8 cellular contexts compared by ENCODE assay signal in genomic region chr6:159977242-159978214, GRCh38. TPM values are rescaled to one million over a fixed set of nuclear protein-coding genes. Genes with fewer than 3 reads are reported as not detected.
DNase-seq lines count a peak whose midpoint lies in the region; ATAC-seq and TF ChIP-seq lines count a peak whose summit lies in the region.

No MANE protein-coding gene starts in this region.

- no peaks in the 10 kb centered on the region for H3K9me3 Mint-ChIP-seq in HFFc6
- H3K9me3 Mint-ChIP-seq in activated naive CD4-positive, alpha-beta T cell treated with anti-CD3 and anti-CD28 coated beads, Interleukin-2, amount 50 U/mL, for 72 hours: no peaks in the 10 kb centered on the region

- peak overlapping the region; percentile 35 for H3K4me3 ChIP-seq in left ventricle myocardium inferior
- peak overlapping the region; percentile 13 for H3K4me3 ChIP-seq in skeletal muscle satellite cell (ENCODE audit: low read length)

- H3K4me2 ChIP-seq in skeletal muscle satellite cell (ENCODE audit: low read length): peak overlapping the region; percentile 64

- H3K27ac Mint-ChIP-seq in HFFc6: peak overlapping the region; percentile 65
- peak overlapping the region; percentile 93 for H3K27ac Mint-ChIP-seq in activated naive CD4-positive, alpha-beta T cell treated with anti-CD3 and anti-CD28 coated beads, Interleukin-2, amount 50 U/mL, for 72 hours

- no peak for ATAC-seq in activated naive CD4-positive, alpha-beta T cell treated with anti-CD3 and anti-CD28 coated beads, Interleukin-2, amount 50 U/mL, for 72 hours
- no peak for ATAC-seq in GM21528 (IDR thresholded peaks at IDR 0.05; ENCODE audit: low FRiP score, unreplicated experiment)

- no peak for TF ChIP-seq CTCF in HFFc6 (IDR thresholded peaks at IDR 0.05)
- TF ChIP-seq CTCF in left ventricle myocardium inferior (IDR thresholded peaks at IDR 0.05; ENCODE audit: borderline replicate concordance): no peak

- peaks cover 3% of the 10 kb centered on the region; the same call in 1 of the 2 replicates for H3K27me3 Mint-ChIP-seq in HFFc6 (ENCODE audit: insufficient read depth)

- DNase-seq in HFFc6 (no peak), left ventricle myocardium inferior (peak; percentile 76), KG1 (lab: John Stamatoyannopoulos, UW) (no peak)
- DNase-seq in activated naive CD4-positive, alpha-beta T cell treated with anti-CD3 and anti-CD28 coated beads, Interleukin-2, amount 50 U/mL, for 72 hours (ENCODE audit: low spot score in 2 of 2): no peak
- DNase-seq in effector CD8-positive, alpha-beta T cell (lab: John Stamatoyannopoulos, UW): no peak
- no peak for DNase-seq in activated CD8-positive, alpha-beta memory T cell treated with anti-CD3 and anti-CD28 coated beads, Interleukin-2, amount 50 U/mL, for 48 hours

- intact Hi-C loops in left ventricle myocardium inferior (cut with micrococcal nuclease): no loop called here

- H3K4me3 Mint-ChIP-seq in HFFc6: no peak overlapping the region; the same call in 1 of the 2 replicates

- peaks cover 83% of the 10 kb centered on the region for H3K4me1 Mint-ChIP-seq in HFFc6 (ENCODE audit: low read depth)

- H3K27ac ChIP-seq in left ventricle myocardium inferior (replicated peaks): peak overlapping the region; percentile 82

- H3K36me3 ChIP-seq in left ventricle myocardium inferior (no peaks in the 10 kb centered on the region), skeletal muscle satellite cell (ENCODE audit: insufficient read depth, low read length) (no peaks in the 10 kb centered on the region)

- H3K9me3 ChIP-seq in left ventricle myocardium inferior (replicated peaks) (no peaks in the 10 kb centered on the region), skeletal muscle satellite cell (replicated peaks; ENCODE audit: low read length) (no peaks in the 10 kb centered on the region)

- H3K27me3 ChIP-seq in left ventricle myocardium inferior (ENCODE audit: low read depth): no peaks in the 10 kb centered on the region
- H3K27me3 ChIP-seq in skeletal muscle satellite cell (ENCODE audit: control insufficient read depth, insufficient read depth, low read length): no peaks in the 10 kb centered on the region

- peaks cover 5% of the 10 kb centered on the region for H3K36me3 Mint-ChIP-seq in HFFc6 (ENCODE audit: low read depth)
- peaks cover 4 to 16% of the 10 kb centered on the region in 2 donors for H3K36me3 Mint-ChIP-seq in activated naive CD4-positive, alpha-beta T cell treated with anti-CD3 and anti-CD28 coated beads, Interleukin-2, amount 50 U/mL, for 72 hours

- no peak overlapping the region for H3K9ac ChIP-seq in skeletal muscle satellite cell (ENCODE audit: low read depth, low read length)

- H3K4me1 ChIP-seq in left ventricle myocardium inferior: peaks cover 99% of the 10 kb centered on the region
- peaks cover 70% of the 10 kb centered on the region for H3K4me1 ChIP-seq in skeletal muscle satellite cell (ENCODE audit: control insufficient read depth, insufficient read depth, low read length)

RNA-seq across cellular contexts. Expression of gene IGF2R, which starts 8.6 kb away (rescaled TPM):
- total RNA-seq in HFFc6 (2021; fragmentation: NEBNext Ultra II Directional; extraction: Animal tissue kit (Norgen Biotek cat#: 25700)): 100 to 1,000 TPM in 2 of 6 experiments, 10 to 100 TPM in 4; 77.3 to 119 (median 88.1) TPM
- total RNA-seq in activated naive CD4-positive, alpha-beta T cell treated with anti-CD3 and anti-CD28 coated beads, Interleukin-2, amount 50 U/mL, for 72 hours: 100 to 1,000 TPM in 1 of 2 donors, 10 to 100 TPM in 1; 73.8 to 105 TPM
- total RNA-seq in left ventricle myocardium inferior: 66.8 TPM
- total RNA-seq in skeletal muscle satellite cell (2012; rRNA removed): 86.5 and 116 TPM in 2 replicates
